ENCODE assay signal across 9 cellular contexts in genomic region chr12:57109207-57110160, GRCh38. TPM values are rescaled to one million over a fixed set of nuclear protein-coding genes. Genes with fewer than 3 reads are reported as not detected.
DNase-seq lines count a peak whose midpoint lies in the region; ATAC-seq, FAIRE-seq and TF ChIP-seq lines count a peak whose summit lies in the region.
"Had no signal": no experiment of that assay in that cellular context is flagged by ENCODE, and none has a peak within 500 bp of the region (broad histone marks: within the 10 kb centered on the region; RNA-seq: fewer than 3 reads in every experiment).

No MANE protein-coding gene starts in this region.

- DNase-seq in GM23248, result peak; percentile 14
- no peak for DNase-seq in activated B cell treated with CpG ODN at 0.5 μM for 24 hours
- no peak for DNase-seq in right cardiac atrium
- no peak for DNase-seq in urothelium cell line (ENCODE audit: low spot score)
- DNase-seq in NCI-H2081 treated with DMSO at 0.1 percent for 48 hours (lab: John Stamatoyannopoulos, UW), result no peak
- DNase-seq in DMS53 (lab: John Stamatoyannopoulos, UW), result no peak

- H3K4me3 Mint-ChIP-seq in activated B cell treated with CpG ODN at 0.5 μM for 24 hours, result peak overlapping the region; percentile 100

- H3K4me3 ChIP-seq in GM23248 (peak overlapping the region; percentile 83), right cardiac atrium (ENCODE audit: low read length) (peak overlapping the region; percentile 56), skeletal muscle tissue (ENCODE audit: low read length in 3 of 3) (peak overlapping the region; percentile 73 to 87 (median 78))

- H3K9ac ChIP-seq in GM23248, result peak overlapping the region; percentile 94
- H3K9ac ChIP-seq in skeletal muscle tissue (ENCODE audit: low read depth in 1 of 3, low read length in 3 of 3), result peak overlapping the region in 2 of 3 donors; percentile 81 to 83

- H3K27me3 Mint-ChIP-seq in activated B cell treated with CpG ODN at 0.5 μM for 24 hours, result no peaks in the 10 kb centered on the region

- no peak for FAIRE-seq in urothelium cell line (lab: Jason Lieb, UNC)

- POLR2A ChIA-PET in activated B cell treated with CpG ODN at 0.5 μM for 24 hours (lab: Charles Lee), result interaction anchor here (1.3 to 17.0 kb wide), 10 partner anchors 15 to 474 kb away, joined by 3 to 692 read pairs (median 36); partner anchors contain the start of genes LRP1, NAB2, NEMP1 and PRIM1

- H3K9me3 Mint-ChIP-seq in activated B cell treated with CpG ODN at 0.5 μM for 24 hours, result no peaks in the 10 kb centered on the region

- peak overlapping the region; percentile 97 for H3K4me2 ChIP-seq in GM23248 (ENCODE audit: unreplicated experiment)

- H3K27me3 ChIP-seq in GM23248 (replicated peaks; ENCODE audit: insufficient read depth), result no peaks in the 10 kb centered on the region
- no peaks in the 10 kb centered on the region for H3K27me3 ChIP-seq in right cardiac atrium (ENCODE audit: control insufficient read depth, insufficient read depth)
- no peaks in the 10 kb centered on the region for H3K27me3 ChIP-seq in skeletal muscle tissue (ENCODE audit: control insufficient read depth in 3 of 3, insufficient read depth in 3 of 3, low read length in 3 of 3)

- peaks cover 48% of the 10 kb centered on the region for H3K79me2 ChIP-seq in GM23248 (ENCODE audit: insufficient read depth)

- H3K36me3 Mint-ChIP-seq in activated B cell treated with CpG ODN at 0.5 μM for 24 hours (ENCODE audit: low read depth), result peaks cover 68% of the 10 kb centered on the region

- no peaks in the 10 kb centered on the region for H3K9me2 ChIP-seq in GM23248 (ENCODE audit: insufficient read depth)

- H3K4me1 Mint-ChIP-seq in activated B cell treated with CpG ODN at 0.5 μM for 24 hours, result peaks cover 51% of the 10 kb centered on the region

- H3K4me1 ChIP-seq in GM23248 (ENCODE audit: insufficient read depth) (peaks cover 34% of the 10 kb centered on the region), right cardiac atrium (ENCODE audit: control insufficient read depth, insufficient read depth, low read length) (peaks cover 8% of the 10 kb centered on the region), skeletal muscle tissue (ENCODE audit: control insufficient read depth in 3 of 3, insufficient read depth in 3 of 3, low read length in 3 of 3) (peaks cover 22 to 30% (median 25%) of the 10 kb centered on the region in 3 donors)

- peaks cover 6% of the 10 kb centered on the region; the same call in 1 of the 2 replicates for H3F3A ChIP-seq in GM23248 (ENCODE audit: insufficient read depth)

- ATAC-seq in activated B cell treated with CpG ODN at 0.5 μM for 24 hours (ENCODE audit: low read depth) (no peak), right cardiac atrium (no peak), GM18873 (IDR thresholded peaks at IDR 0.05; ENCODE audit: low FRiP score, unreplicated experiment) (no peak)

- CTCF ChIA-PET in activated B cell treated with CpG ODN at 0.5 μM for 24 hours (lab: Charles Lee), result interaction anchor here (1.4 to 3.9 kb wide), 3 partner anchors 15 to 44 kb away, joined by 3 to 368 read pairs (median 9); no protein-coding TSS in a partner anchor

- H3K27ac Mint-ChIP-seq in activated B cell treated with CpG ODN at 0.5 μM for 24 hours, result peak overlapping the region; percentile 98

- no peak for TF ChIP-seq CTCF in activated B cell treated with CpG ODN at 0.5 μM for 24 hours (IDR thresholded peaks at IDR 0.05)

- H3K9me3 ChIP-seq in GM23248 (ENCODE audit: low read depth), result no peaks in the 10 kb centered on the region
- no peaks in the 10 kb centered on the region for H3K9me3 ChIP-seq in right cardiac atrium (ENCODE audit: control insufficient read depth, low read length)
- no peaks in the 10 kb centered on the region for H3K9me3 ChIP-seq in skeletal muscle tissue (ENCODE audit: control insufficient read depth in 3 of 3, low read length in 3 of 3)

- in situ Hi-C loops in GM23248 (cut with MboI), result no loop called here

- intact Hi-C loops in activated B cell treated with CpG ODN at 0.5 μM for 24 hours (cut with micrococcal nuclease), result loop anchor here (1.0 kb wide), 3 partner anchors 15 to 477 kb away; no protein-coding TSS in a partner anchor
- intact Hi-C loops in right cardiac atrium (cut with DNase I), result loop anchor here in 1 of 4 donors (10.0 kb wide), 1 partner anchor 95 kb away; the partner anchor contains the start of gene TAC3

- H2AFZ ChIP-seq in GM23248, result peak overlapping the region; percentile 64; the same call in 1 of the 2 replicates

- H3K27ac ChIP-seq in GM23248, result peak overlapping the region; percentile 98
- H3K27ac ChIP-seq in right cardiac atrium (ENCODE audit: low read length), result peak overlapping the region; percentile 100
- peak overlapping the region; percentile 98 for H3K27ac ChIP-seq in skeletal muscle tissue (ENCODE audit: low read depth, low read length)

- H3K36me3 ChIP-seq in GM23248 (ENCODE audit: low read depth) (peaks cover 7% of the 10 kb centered on the region; the same call in 1 of the 2 replicates), skeletal muscle tissue (ENCODE audit: control insufficient read depth in 3 of 3, insufficient read depth in 3 of 3, low read length in 3 of 3) (peaks cover 3 to 17% (median 10%) of the 10 kb centered on the region in 3 donors)

- no peaks in the 10 kb centered on the region for H4K20me1 ChIP-seq in GM23248 (ENCODE audit: insufficient read depth)

- WGBS in GM23248 (ENCODE audit: low coverage in 1 of 2, low lambda C conversion rate in 2 of 2, missing lambda C conversion rate in 2 of 2), 2 experiments, result 32 to 33% methylated on average over 8 of the region's 8 CpGs
- WGBS in right cardiac atrium, result 57% methylated on average over 8 of the region's 8 CpGs

RNA-seq across cellular contexts. Expression of gene STAT6, which starts 1.7 kb away (rescaled TPM):
- total RNA-seq in GM23248 (2014; rRNA removed; shearing (Covaris generic)), result 95.1 and 103 TPM in 2 replicates
- polyA plus RNA-seq in GM23248 (2016; fragmentation: Nextera tagmentation; extraction: Ambion mirVana), result 67.4 and 70.7 TPM in 2 replicates
- total RNA-seq in activated B cell treated with CpG ODN at 0.5 μM for 24 hours, result 635 and 745 TPM in 2 replicates
- total RNA-seq in right cardiac atrium, result 10 to 100 TPM; 77.8 to 89.6 (median 83.6) TPM
- polyA plus RNA-seq in right cardiac atrium, result 57.6 TPM
- 31.8 TPM for total RNA-seq in skeletal muscle tissue
- polyA plus RNA-seq: neural cell had no signal

RNA-seq across cellular contexts. Expression of gene LRP1, which starts 18.8 kb away (rescaled TPM):
- total RNA-seq in GM23248 (2014; rRNA removed; shearing (Covaris generic)), result 257 and 296 TPM in 2 replicates
- polyA plus RNA-seq in GM23248 (2016; fragmentation: Nextera tagmentation; extraction: Ambion mirVana), result 161 and 166 TPM in 2 replicates
- total RNA-seq in activated B cell treated with CpG ODN at 0.5 μM for 24 hours, result 0.56 and 0.95 TPM in 2 replicates
- total RNA-seq in right cardiac atrium, result 100 to 1,000 TPM in 3 of 4 donors, 10 to 100 TPM in 1; 79.7 to 181 (median 154) TPM
- 55.0 TPM for polyA plus RNA-seq in right cardiac atrium
- total RNA-seq in skeletal muscle tissue, result 118 TPM

RNA-seq across cellular contexts. Expression of gene NAB2, which starts 20.6 kb away (rescaled TPM):
- total RNA-seq in GM23248 (2014; rRNA removed; shearing (Covaris generic)), result 88.7 and 107 TPM in 2 replicates
- polyA plus RNA-seq in GM23248 (2016; fragmentation: Nextera tagmentation; extraction: Ambion mirVana), result 21.6 and 22.8 TPM in 2 replicates
- total RNA-seq in activated B cell treated with CpG ODN at 0.5 μM for 24 hours, result 20.4 and 22.1 TPM in 2 replicates
- 10 to 100 TPM; 12.8 to 22.7 (median 14.7) TPM for total RNA-seq in right cardiac atrium
- 13.8 TPM for polyA plus RNA-seq in right cardiac atrium
- total RNA-seq in skeletal muscle tissue, result 38.1 TPM

RNA-seq across cellular contexts. Expression of gene NEMP1, which starts 30.9 kb away (rescaled TPM):
- 6.4 and 7.6 TPM in 2 replicates for total RNA-seq in GM23248 (2014; rRNA removed; shearing (Covaris generic))
- 5.9 and 6.6 TPM in 2 replicates for polyA plus RNA-seq in GM23248 (2016; fragmentation: Nextera tagmentation; extraction: Ambion mirVana)
- total RNA-seq in activated B cell treated with CpG ODN at 0.5 μM for 24 hours, result 23.0 and 27.6 TPM in 2 replicates
- 1 to 10 TPM; 4.4 to 6.1 (median 5.1) TPM for total RNA-seq in right cardiac atrium
- 1.6 TPM for polyA plus RNA-seq in right cardiac atrium
- total RNA-seq in skeletal muscle tissue, result 11.0 TPM

RNA-seq across cellular contexts. Expression of gene LRP1-AS, which starts 37.9 kb away (rescaled TPM):
- total RNA-seq in GM23248 (2014; rRNA removed; shearing (Covaris generic)), result not detected in 2 replicates
- polyA plus RNA-seq in GM23248 (2016; fragmentation: Nextera tagmentation; extraction: Ambion mirVana), result 0.60 TPM in 1 of 2 replicates, not detected in the other
- total RNA-seq in activated B cell treated with CpG ODN at 0.5 μM for 24 hours, result not detected in 2 replicates
- not detected for total RNA-seq in right cardiac atrium
- not detected for polyA plus RNA-seq in right cardiac atrium
- total RNA-seq in skeletal muscle tissue, result 1.0 TPM
- polyA plus RNA-seq: neural cell had no signal

Comparison
In these comparisons a context has a peak if more than half of its experiments do, and no peak if none do; other contexts are left out.
1. RNA of gene LRP1, which starts 18.8 kb away (total RNA-seq): 257 to 296 TPM in GM23248, 79.7 to 181 TPM in right cardiac atrium and 118 TPM in skeletal muscle tissue (single experiment); 0.56 to 0.95 TPM in activated B cell treated with CpG ODN at 0.5 μM for 24 hours; every median in the first group is over 10 times any median in the second.
2. Peak in every context shown above with its lines, with median percentiles within 50 percentile points of each other: H3K27ac ChIP-seq and H3K4me3 ChIP-seq.